ENCODE assay signal across 17 cellular contexts in genomic region chr7:38846280-38846679, GRCh38.
DNase-seq lines count a peak whose midpoint lies in the region; ATAC-seq and TF ChIP-seq lines count a peak whose summit lies in the region.
"Had no signal": no experiment of that assay in that cellular context is flagged by ENCODE, and none has a peak within 500 bp of the region (broad histone marks: within the 10 kb centered on the region; RNA-seq: fewer than 3 reads in every experiment).

No MANE protein-coding gene starts in this region.

- POLR2A ChIA-PET in A673 (lab: Charles Lee; ENCODE audit: low non-redundant PET) = no interaction called here

- intact Hi-C loops in A673 (cut with micrococcal nuclease; ENCODE audit: unreplicated experiment) = no loop called here

- ATAC-seq in HG03457 (IDR thresholded peaks at IDR 0.05; ENCODE audit: unreplicated experiment) = no peak
- ATAC-seq: activated CD8-positive, alpha-beta T cell treated with anti-CD3 and anti-CD28 coated beads for 36 hours; left ventricle myocardium superior; stimulated activated naive CD8-positive, alpha-beta T cell treated with anti-CD3 and anti-CD28 coated beads, Interleukin-15, Interleukin-2, amounts not matched to agents 100 U/mL and 50 U/mL, for 24 hours had no signal

- TF ChIP-seq CTCF in A673 (conservative IDR thresholded peaks at IDR 0.05; ENCODE audit: low read depth, low read length) (no peak), fibroblast of villous mesenchyme (IDR thresholded peaks at IDR 0.05; ENCODE audit: insufficient read depth, low read depth, low read length) (no peak)

- H3K27me3 ChIP-seq in A673 (replicated peaks; ENCODE audit: insufficient read depth, low read depth, low read length, poor library complexity) = no peaks in the 10 kb centered on the region
- H3K27me3 ChIP-seq: right atrium auricular region, upper lobe of left lung had no signal

- H3K36me3 ChIP-seq in A673 (ENCODE audit: insufficient read depth, low read length, poor library complexity, severe bottlenecking) = no peaks in the 10 kb centered on the region
- H3K36me3 ChIP-seq: right atrium auricular region had no signal

- CTCF ChIA-PET in A673 (lab: Charles Lee) = no interaction called here

- no peaks in the 10 kb centered on the region for H3K9me3 ChIP-seq in A673 (ENCODE audit: low read depth, low read length, poor library complexity, severe bottlenecking)
- H3K9me3 ChIP-seq: right atrium auricular region, upper lobe of left lung had no signal

- no TSS peak for BruUV-seq in A673 (replicated peaks; lab: Mats Ljungman, UMichigan)

- DNase-seq in A673 (ENCODE audit: low spot score) (peak; percentile 73), EH (ENCODE audit: low read depth) (peak; percentile 94), NCI-H82 (lab: John Stamatoyannopoulos, UW) (peak; percentile 76), fibroblast of villous mesenchyme (ENCODE audit: low read depth) (peak; percentile 86), nucleus accumbens (lab: John Stamatoyannopoulos, UW) (no peak), GM19238 (ENCODE audit: insufficient read length, low spot score) (no peak)
- DNase-seq in stimulated activated CD4-positive, alpha-beta T cell treated with anti-CD3 and anti-CD28 coated beads, Interleukin-12 subunit alpha, Interleukin-12 subunit beta, amount 100 ng/mL, for 4 hours = no peak
- DNase-seq: activated B cell treated with CpG ODN at 0.5 μM for 24 hours; activated CD8-positive, alpha-beta T cell treated with anti-CD3 and anti-CD28 coated beads for 36 hours; activated naive CD4-positive, alpha-beta T cell treated with anti-CD3 and anti-CD28 coated beads, Interleukin-2, amount 50 U/mL, for 16 hours; activated T-cell treated with anti-CD3 and anti-CD28 coated beads, Interleukin-2, amount 50 U/mL, for 24 hours; left ventricle myocardium superior; NCI-H1694; stimulated activated naive CD8-positive, alpha-beta T cell treated with anti-CD3 and anti-CD28 coated beads, Interleukin-15, Interleukin-2, amounts not matched to agents 100 U/mL and 50 U/mL, for 24 hours; upper lobe of left lung had no signal

- H3K27ac ChIP-seq in A673 (ENCODE audit: low read depth, low read length, poor library complexity, severe bottlenecking) = no peak overlapping the region
- H3K27ac ChIP-seq: right atrium auricular region, upper lobe of left lung had no signal

- H3K4me3 ChIP-seq in A673 (ENCODE audit: low read depth, low read length, poor library complexity, severe bottlenecking) (no peak overlapping the region), fibroblast of villous mesenchyme (ENCODE audit: low read depth, low read length) (no peak overlapping the region)
- H3K4me3 ChIP-seq: right atrium auricular region, upper lobe of left lung had no signal

- no peaks in the 10 kb centered on the region for H3K4me1 ChIP-seq in A673 (ENCODE audit: insufficient read depth, low read length, poor library complexity, severe bottlenecking)
- H3K4me1 ChIP-seq: right atrium auricular region, upper lobe of left lung had no signal

Comparison
In these comparisons a context has a peak if more than half of its experiments do, and no peak if none do; other contexts are left out.
1. DNase-seq: peak in A673 (single experiment), EH (single experiment), NCI-H82 (single experiment) and fibroblast of villous mesenchyme (single experiment); none in stimulated activated CD4-positive, alpha-beta T cell treated with anti-CD3 and anti-CD28 coated beads, Interleukin-12 subunit alpha, Interleukin-12 subunit beta, amount 100 ng/mL, for 4 hours (single experiment), nucleus accumbens (0 of 56) and GM19238 (single experiment).